In genomic region chr7:2438181-2438580, GRCh38 we compare ENCODE assay signal across 26 cellular contexts. TPM values are rescaled to one million over a fixed set of nuclear protein-coding genes. Genes with fewer than 3 reads are reported as not detected.
DNase-seq lines count a peak whose midpoint lies in the region; TF ChIP-seq lines count a peak whose summit lies in the region.
"Had no signal": no experiment of that assay in that cellular context is flagged by ENCODE, and none has a peak within 500 bp of the region (broad histone marks: within the 10 kb centered on the region; RNA-seq: fewer than 3 reads in every experiment).

No MANE protein-coding gene starts in this region.

- CTCF ChIA-PET in CD4-positive, alpha-beta memory T cell (lab: Charles Lee; ENCODE audit: partially characterized antibody), result interaction anchor here (1.9 kb wide), 1 partner anchor 13 kb away, joined by 6 read pairs; no protein-coding TSS in a partner anchor

- no peak overlapping the region for H3K4me3 Mint-ChIP-seq in type B pancreatic cell
- H3K4me3 Mint-ChIP-seq in CD4-positive, alpha-beta memory T cell, result no peak overlapping the region
- H3K4me3 Mint-ChIP-seq: activated naive CD8-positive, alpha-beta T cell; activated T-helper 17 cell treated with anti-CD3 and anti-CD28 coated beads, Interleukin-2, amount 50 U/mL, for 72 hours; natural killer cell treated with Interleukin-12 subunit alpha and Interleukin-12 subunit beta and Interleukin-15 and Interleukin-18, amount 100 ng/mL, for 72 hours; stimulated activated memory B cell treated with anti-CD40 and anti-IgM and Interleukin-4, amounts not matched to agents 10 μg/mL and 1 μg/mL and 100 μg/mL, for 72 hours had no signal

- H2AFZ ChIP-seq in neuronal stem cell (ENCODE audit: low read length), result no peak overlapping the region

- peak overlapping the region; percentile 17 for H3K23ac ChIP-seq in neuronal stem cell (ENCODE audit: low read depth, low read length, poor library complexity)

- H3K4me1 Mint-ChIP-seq in type B pancreatic cell (ENCODE audit: unreplicated experiment), result peaks cover 23% of the 10 kb centered on the region
- H3K4me1 Mint-ChIP-seq in CD4-positive, alpha-beta memory T cell, result peaks cover 1 to 8% (median 3%) of the 10 kb centered on the region in 4 donors
- H3K4me1 Mint-ChIP-seq: activated T-helper 17 cell treated with anti-CD3 and anti-CD28 coated beads, Interleukin-2, amount 50 U/mL, for 72 hours had no signal

- H3K9ac ChIP-seq in neuronal stem cell (ENCODE audit: low read depth, low read length, poor library complexity), result no peak overlapping the region

- peaks cover 4 to 25% of the 10 kb centered on the region in 2 donors for H3K36me3 ChIP-seq in neuronal stem cell (replicated peaks in 1 of 2; ENCODE audit: control insufficient read depth in 2 of 2, insufficient read depth in 2 of 2, low read length in 2 of 2)
- H3K36me3 ChIP-seq in CD4-positive, alpha-beta memory T cell (ENCODE audit: insufficient read depth, low read length), result peaks cover 9% of the 10 kb centered on the region
- peaks cover 0 to 23% of the 10 kb centered on the region in 2 donors for H3K36me3 ChIP-seq in vagina
- H3K36me3 ChIP-seq: pancreas had no signal

- H2BK15ac ChIP-seq in neuronal stem cell (ENCODE audit: low read length), result peak overlapping the region; percentile 12

- H3K9me3 ChIP-seq in neuronal stem cell (replicated peaks in 1 of 2; ENCODE audit: control insufficient read depth in 2 of 2, insufficient read depth in 1 of 2, low read depth in 1 of 2, low read length in 2 of 2), result no peaks in the 10 kb centered on the region
- no peaks in the 10 kb centered on the region for H3K9me3 ChIP-seq in CD4-positive, alpha-beta memory T cell (ENCODE audit: control insufficient read depth in 1 of 2, low read length in 2 of 2)
- no peaks in the 10 kb centered on the region for H3K9me3 ChIP-seq in vagina
- H3K9me3 ChIP-seq: pancreas, tibial nerve had no signal

- DNase-seq in NCI-H446 treated with DMSO at 0.1 percent for 48 hours (lab: John Stamatoyannopoulos, UW) (peak; percentile 12), NCI-H446 (lab: John Stamatoyannopoulos, UW) (no peak), fibroblast of the conjunctiva (ENCODE audit: low read depth) (peak; percentile 16), neuronal stem cell (ENCODE audit: low spot score) (no peak), type B pancreatic cell (ENCODE audit: extremely low spot score, unreplicated experiment) (no peak), NK-92 (lab: John Stamatoyannopoulos, UW; ENCODE audit: unreplicated experiment) (no peak), vagina (ENCODE audit: extremely low spot score in 2 of 2) (no peak)
- DNase-seq in CD4-positive, alpha-beta memory T cell, result no peak
- DNase-seq: activated CD8-positive, alpha-beta memory T cell treated with anti-CD3 and anti-CD28 coated beads, Interleukin-2, amount 50 U/mL, for 4 hours; cerebellar nuclear complex; effector CD4-positive, alpha-beta T cell; Karpas-422; midbrain; NCI-H1048; NCI-H1930; stimulated activated CD4-positive, alpha-beta T cell treated with anti-CD3 and anti-CD28 coated beads, Interleukin-2, amount 100 ng/mL, for 24 hours had no signal

- H2AK5ac ChIP-seq in neuronal stem cell (ENCODE audit: low read depth, low read length), result peak overlapping the region; percentile 45

- no peaks in the 10 kb centered on the region for H3K27me3 ChIP-seq in neuronal stem cell (ENCODE audit: control insufficient read depth in 3 of 3, insufficient read depth in 3 of 3, low read depth in 1 of 3, low read length in 3 of 3)
- H3K27me3 ChIP-seq in CD4-positive, alpha-beta memory T cell (ENCODE audit: insufficient read depth, low read length), result no peaks in the 10 kb centered on the region
- H3K27me3 ChIP-seq in vagina, result no peaks in the 10 kb centered on the region
- H3K27me3 ChIP-seq: pancreas, tibial nerve had no signal

- H3K4ac ChIP-seq in neuronal stem cell (ENCODE audit: low read length), result no peak overlapping the region

- H4K91ac ChIP-seq in neuronal stem cell (ENCODE audit: low read depth, low read length, poor library complexity), result no peak overlapping the region

- no peak overlapping the region for H4K8ac ChIP-seq in neuronal stem cell (ENCODE audit: low read depth, low read length)

- no peak overlapping the region for H3K14ac ChIP-seq in neuronal stem cell (ENCODE audit: low read length)

- no peak for TF ChIP-seq POLR2A in vagina (IDR thresholded peaks at IDR 0.05)

- H3K36me3 Mint-ChIP-seq in type B pancreatic cell, result peaks cover 21% of the 10 kb centered on the region
- peaks cover 32 to 47% of the 10 kb centered on the region in 2 donors for H3K36me3 Mint-ChIP-seq in CD4-positive, alpha-beta memory T cell
- H3K36me3 Mint-ChIP-seq: activated naive CD8-positive, alpha-beta T cell; natural killer cell treated with Interleukin-12 subunit alpha and Interleukin-12 subunit beta and Interleukin-15 and Interleukin-18, amount 100 ng/mL, for 72 hours had no signal

- H2BK120ac ChIP-seq in neuronal stem cell (ENCODE audit: low read depth, low read length), result no peak overlapping the region

- no CpG with 5 or more reads among the region's 7 CpGs for WGBS in neuronal stem cell (ENCODE audit: extremely low coverage in 2 of 2, insufficient read length in 2 of 2, insufficient replicate concordance in 1 of 2), 2 donors

- TF ChIP-seq CTCF in type B pancreatic cell (conservative IDR thresholded peaks at IDR 0.05) (no peak), vagina (IDR thresholded peaks at IDR 0.05) (no peak)

- H2BK5ac ChIP-seq in neuronal stem cell (ENCODE audit: low read length), result no peak overlapping the region

- H3K79me1 ChIP-seq in neuronal stem cell (ENCODE audit: low read depth, low read length), result peaks cover 2% of the 10 kb centered on the region

- H3K4me2 ChIP-seq in neuronal stem cell (ENCODE audit: insufficient read depth, low read length, poor library complexity, severe bottlenecking), result no peak overlapping the region

- H3K27ac ChIP-seq in neuronal stem cell (replicated peaks; ENCODE audit: low read length) (no peak overlapping the region), vagina (no peak overlapping the region)
- H3K27ac ChIP-seq in CD4-positive, alpha-beta memory T cell (ENCODE audit: low read depth, low read length), result no peak overlapping the region
- H3K27ac ChIP-seq: pancreas had no signal

- POLR2A ChIA-PET in CD4-positive, alpha-beta memory T cell (lab: Charles Lee; ENCODE audit: partially characterized antibody), result no interaction called here

- no peak overlapping the region for H2BK12ac ChIP-seq in neuronal stem cell (ENCODE audit: low read length)

- H3K4me1 ChIP-seq in neuronal stem cell (ENCODE audit: control insufficient read depth in 2 of 2, insufficient read depth in 1 of 2, low read depth in 1 of 2, low read length in 2 of 2) (no peaks in the 10 kb centered on the region), vagina (peaks cover 27% of the 10 kb centered on the region)
- H3K4me1 ChIP-seq in CD4-positive, alpha-beta memory T cell (ENCODE audit: insufficient read depth, low read length), result no peaks in the 10 kb centered on the region

- H3K4me3 ChIP-seq in neuronal stem cell (ENCODE audit: low read length in 2 of 2), result no peak overlapping the region
- H3K4me3 ChIP-seq in CD4-positive, alpha-beta memory T cell (ENCODE audit: low read length in 2 of 2), result no peak overlapping the region
- H3K4me3 ChIP-seq in vagina, result no peak overlapping the region
- H3K4me3 ChIP-seq: pancreas, tibial nerve had no signal

- no peaks in the 10 kb centered on the region for H3K27me3 Mint-ChIP-seq in type B pancreatic cell
- H3K27me3 Mint-ChIP-seq in CD4-positive, alpha-beta memory T cell, result no peaks in the 10 kb centered on the region
- H3K27me3 Mint-ChIP-seq: activated naive CD8-positive, alpha-beta T cell; activated T-helper 17 cell treated with anti-CD3 and anti-CD28 coated beads, Interleukin-2, amount 50 U/mL, for 72 hours; natural killer cell treated with Interleukin-12 subunit alpha and Interleukin-12 subunit beta and Interleukin-15 and Interleukin-18, amount 100 ng/mL, for 72 hours; stimulated activated memory B cell treated with anti-CD40 and anti-IgM and Interleukin-4, amounts not matched to agents 10 μg/mL and 1 μg/mL and 100 μg/mL, for 72 hours had no signal

- H3K9me3 Mint-ChIP-seq in type B pancreatic cell, result no peaks in the 10 kb centered on the region
- no peaks in the 10 kb centered on the region for H3K9me3 Mint-ChIP-seq in CD4-positive, alpha-beta memory T cell
- H3K9me3 Mint-ChIP-seq: activated T-helper 17 cell treated with anti-CD3 and anti-CD28 coated beads, Interleukin-2, amount 50 U/mL, for 72 hours; natural killer cell treated with Interleukin-12 subunit alpha and Interleukin-12 subunit beta and Interleukin-15 and Interleukin-18, amount 100 ng/mL, for 72 hours; stimulated activated memory B cell treated with anti-CD40 and anti-IgM and Interleukin-4, amounts not matched to agents 10 μg/mL and 1 μg/mL and 100 μg/mL, for 72 hours had no signal

- H3K27ac Mint-ChIP-seq in type B pancreatic cell, result peak overlapping the region; percentile 88
- H3K27ac Mint-ChIP-seq in CD4-positive, alpha-beta memory T cell, result no peak overlapping the region
- H3K27ac Mint-ChIP-seq: activated naive CD8-positive, alpha-beta T cell; activated T-helper 17 cell treated with anti-CD3 and anti-CD28 coated beads, Interleukin-2, amount 50 U/mL, for 72 hours; stimulated activated memory B cell treated with anti-CD40 and anti-IgM and Interleukin-4, amounts not matched to agents 10 μg/mL and 1 μg/mL and 100 μg/mL, for 72 hours had no signal

- intact Hi-C loops in CD4-positive, alpha-beta memory T cell (cut with micrococcal nuclease), result no loop called here
- intact Hi-C loops in vagina (cut with DNase I), result no loop called here

- no peak overlapping the region for H3K18ac ChIP-seq in neuronal stem cell (ENCODE audit: low read length)

RNA-seq across cellular contexts. Expression of gene CHST12, which starts 34.8 kb away (rescaled TPM):
- polyA plus RNA-seq in neuronal stem cell (2013, experiment 1 of 2), result 12.5 TPM
- 12.7 TPM for polyA plus RNA-seq in neuronal stem cell (2013, experiment 2 of 2)
- total RNA-seq in type B pancreatic cell (ENCODE audit: low replicate concordance) (17.6 and 22.4 TPM in 2 replicates), vagina (26.3 TPM)
- 10 to 100 TPM; 29.5 to 30.7 TPM for total RNA-seq in CD4-positive, alpha-beta memory T cell
- polyA plus RNA-seq in CD4-positive, alpha-beta memory T cell, result 10 to 100 TPM; 11.6 to 22.5 TPM

RNA-seq across cellular contexts. Expression of gene GRIFIN, which starts 38.0 kb away (rescaled TPM):
- polyA plus RNA-seq in neuronal stem cell (2013, experiment 1 of 2), result not detected
- polyA plus RNA-seq in neuronal stem cell (2013, experiment 2 of 2), result not detected
- total RNA-seq in type B pancreatic cell (ENCODE audit: low replicate concordance) (not detected in 2 replicates), vagina (not detected)
- total RNA-seq in CD4-positive, alpha-beta memory T cell, result not detected
- not detected for polyA plus RNA-seq in CD4-positive, alpha-beta memory T cell
- total RNA-seq: A172; activated T-helper 17 cell treated with anti-CD3 and anti-CD28 coated beads, Interleukin-2, amount 50 U/mL, for 72 hours; HT1080; natural killer cell treated with Interleukin-12 subunit alpha and Interleukin-12 subunit beta and Interleukin-15 and Interleukin-18, amount 100 ng/mL, for 72 hours; pancreas; SK-MEL-5; T-helper 2 cell treated with Interferon-gamma antibody and Interleukin-4, amounts not matched to agents 100 ng/mL and 5 ng/mL, for 36 hours; tibial nerve had no signal
- polyA plus RNA-seq: pancreas had no signal

Comparison
In these comparisons a context has a peak if more than half of its experiments do, and no peak if none do; other contexts are left out.
1. DNase-seq: peak in NCI-H446 treated with DMSO at 0.1 percent for 48 hours (single experiment) and fibroblast of the conjunctiva (single experiment); none in NCI-H446 (0 of 2), neuronal stem cell (single experiment), type B pancreatic cell (single experiment), NK-92 (single experiment), CD4-positive, alpha-beta memory T cell (0 of 5) and vagina (0 of 2).